In the genomic region with DNA sequence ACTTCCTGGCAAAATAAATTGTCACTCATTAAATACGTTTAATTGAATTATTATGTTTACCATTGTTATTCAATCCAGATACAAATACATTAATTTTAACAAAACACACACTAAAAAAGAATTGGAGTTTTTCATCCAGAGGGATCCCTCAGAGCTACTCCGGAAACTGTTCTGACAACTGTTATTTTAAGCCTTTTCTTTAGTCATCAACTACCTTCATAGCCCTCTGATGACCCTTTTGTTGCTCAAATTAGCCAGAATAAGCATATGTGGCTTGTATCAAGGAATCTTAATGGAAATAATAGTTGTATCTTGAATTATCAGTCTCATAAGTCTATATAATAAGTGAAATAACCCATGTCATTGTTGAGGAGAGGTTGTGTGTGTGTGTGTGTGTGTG, we compare ENCODE assay signal across 22 cellular contexts.
"Had no signal": no experiment of that assay in that cellular context is flagged by ENCODE, and none has a peak within 500 bp of the region (broad histone marks: within the 10 kb centered on the region; RNA-seq: fewer than 3 reads in every experiment).

No MANE protein-coding gene starts in this region.

- H3K4me1 Mint-ChIP-seq: mesothelial cell of epicardium had no signal

- H3K79me2 ChIP-seq: hepatocyte had no signal

- H3K4me2 ChIP-seq: hepatocyte had no signal

- H3K4me3 Mint-ChIP-seq: mesothelial cell of epicardium had no signal

- H3K27me3 ChIP-seq: esophagus muscularis mucosa, foreskin keratinocyte, gastroesophageal sphincter, heart left ventricle, hepatocyte, left lung had no signal

- ATAC-seq: foreskin keratinocyte, gastroesophageal sphincter, heart left ventricle, left cardiac atrium, left lung, left ventricle myocardium superior, lower lobe of right lung, mucosa of descending colon had no signal

- H3K27ac Mint-ChIP-seq: mesothelial cell of epicardium had no signal

- H3K4me3 ChIP-seq: coronary artery, dorsolateral prefrontal cortex, esophagus muscularis mucosa, gastroesophageal sphincter, heart left ventricle, hepatocyte, left lung, lower lobe of right lung, mucosa of descending colon had no signal

- FAIRE-seq: colon, endothelial cell of umbilical vein, islet of Langerhans, keratinocyte had no signal

- DNase-seq: dermis blood vessel endothelial cell; dorsolateral prefrontal cortex; effector CD4-positive, alpha-beta T cell; effector memory CD4-positive, alpha-beta T cell; foreskin keratinocyte; heart left ventricle; hypothalamus; left cardiac atrium; left lung; left ventricle myocardium superior; lower lobe of right lung; mesenchymal stem cell; mucosa of descending colon had no signal

- H3K9me3 ChIP-seq: esophagus muscularis mucosa, gastroesophageal sphincter, heart left ventricle, left lung, lower lobe of right lung, mucosa of descending colon had no signal

- H3K36me3 ChIP-seq: esophagus muscularis mucosa, gastroesophageal sphincter, heart left ventricle, left lung, lower lobe of right lung had no signal

- H3K4me1 ChIP-seq: esophagus muscularis mucosa, foreskin keratinocyte, gastroesophageal sphincter, heart left ventricle, left lung, lower lobe of right lung had no signal

- H3K36me3 Mint-ChIP-seq: mesothelial cell of epicardium had no signal

- H3K27ac ChIP-seq: coronary artery, dorsolateral prefrontal cortex, esophagus muscularis mucosa, foreskin keratinocyte, gastroesophageal sphincter, heart left ventricle, hepatocyte, left lung, lower lobe of right lung had no signal

- H3K9me3 Mint-ChIP-seq: mesothelial cell of epicardium had no signal

- H2AFZ ChIP-seq: hepatocyte had no signal
